ENCODE assay signal across 1 cellular context in the genomic region with DNA sequence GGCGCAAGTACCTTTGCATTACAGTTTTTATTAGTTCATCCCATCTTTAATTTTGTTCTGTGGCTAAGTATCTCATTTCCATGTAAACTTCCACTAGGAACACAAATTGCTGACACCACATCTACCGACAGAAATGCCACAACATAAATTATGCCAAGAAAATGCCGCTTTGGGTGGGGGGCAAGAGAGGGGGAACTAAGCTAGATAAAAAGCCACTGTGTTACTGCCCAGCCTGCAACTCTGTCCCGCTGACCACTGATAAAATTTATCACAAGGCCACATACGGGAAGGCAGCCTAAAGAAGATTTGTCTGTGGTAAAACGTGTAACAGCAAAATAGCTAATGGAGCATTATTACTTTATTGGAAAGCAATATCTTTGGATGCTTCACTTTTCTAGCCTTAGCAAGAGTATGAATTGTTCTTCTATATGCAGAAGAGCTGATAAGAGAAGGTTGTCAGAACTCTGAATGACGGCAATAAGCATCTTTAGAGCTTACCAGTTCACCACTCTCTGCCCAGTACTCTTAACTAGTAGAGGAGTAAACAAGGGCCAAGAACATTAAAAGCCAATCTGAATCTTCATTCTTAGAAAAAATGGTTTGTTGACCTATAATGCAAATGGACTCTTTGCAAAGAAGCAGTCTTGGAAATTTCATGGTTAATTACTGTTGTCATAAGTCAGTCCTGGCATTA.
A peak's percentile ranks its signal among the peaks of the same experiment; 100 is the strongest.
TF ChIP-seq lines count a peak whose summit lies in the region.

No MANE protein-coding gene starts in this region.

TF ChIP-seq in K562, 482 proteins besides CTCF, POLR2A, EP300 and RAD21 (continued from another document):
- TF ChIP-seq, protein P1, sequence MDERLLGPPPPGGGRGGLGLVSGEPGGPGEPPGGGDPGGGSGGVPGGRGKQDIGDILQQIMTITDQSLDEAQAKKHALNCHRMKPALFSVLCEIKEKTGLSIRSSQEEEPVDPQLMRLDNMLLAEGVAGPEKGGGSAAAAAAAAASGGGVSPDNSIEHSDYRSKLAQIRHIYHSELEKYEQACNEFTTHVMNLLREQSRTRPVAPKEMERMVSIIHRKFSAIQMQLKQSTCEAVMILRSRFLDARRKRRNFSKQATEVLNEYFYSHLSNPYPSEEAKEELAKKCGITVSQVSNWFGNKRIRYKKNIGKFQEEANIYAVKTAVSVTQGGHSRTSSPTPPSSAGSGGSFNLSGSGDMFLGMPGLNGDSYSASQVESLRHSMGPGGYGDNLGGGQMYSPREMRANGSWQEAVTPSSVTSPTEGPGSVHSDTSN (CRISPR knock-in tag; IDR thresholded peaks at IDR 0.05; ENCODE audit: low read depth): no peak
- TF ChIP-seq, protein P1 (tag; conservative IDR thresholded peaks at IDR 0.05; ENCODE audit: low read depth): peak; percentile 27; the same call in 1 of the 2 replicates
- TF ChIP-seq POLR2AphosphoS5 (IDR thresholded peaks at IDR 0.05; ENCODE audit: control insufficient read depth, insufficient read depth, low read depth, low read length): peak; percentile 67; the same call in 1 of the 2 replicates
- peak; percentile 62; the same call in 1 of the 2 replicates for TF ChIP-seq SMARCE1 (IDR thresholded peaks at IDR 0.05)
- peak; percentile 74 for TF ChIP-seq MEIS2 (IDR thresholded peaks at IDR 0.05; ENCODE audit: partially characterized antibody)
- TF ChIP-seq TOE1 (IDR thresholded peaks at IDR 0.05; ENCODE audit: borderline replicate concordance): no peak
- no peak for TF ChIP-seq TOE1 (CRISPR knock-in tag; IDR thresholded peaks at IDR 0.05; ENCODE audit: borderline replicate concordance, low read depth)
- TF ChIP-seq FOXA3 (CRISPR knock-in tag; conservative IDR thresholded peaks at IDR 0.05 in 1 of 2, IDR thresholded peaks at IDR 0.05 in 1 of 2): 0 out of 4 replicates have a peak, but pooled peaks of 1 of the 2 experiments have one; percentile 3
- peak in 1 of 2 experiments; percentile 11; a peak in 1 of 4 replicates for TF ChIP-seq RCOR1 (IDR thresholded peaks at IDR 0.05; ENCODE audit: borderline replicate concordance in 1 of 2, low read depth in 2 of 2, low read length in 2 of 2)
- TF ChIP-seq GATA2 (CRISPR knock-in tag; IDR thresholded peaks at IDR 0.05): peak; percentile 57; the same call in 1 of the 2 replicates
- peak; percentile 82 for TF ChIP-seq KLF16 (IDR thresholded peaks at IDR 0.05)
- TF ChIP-seq SUPT5H (IDR thresholded peaks at IDR 0.05): no peak
- TF ChIP-seq, protein P2, sequence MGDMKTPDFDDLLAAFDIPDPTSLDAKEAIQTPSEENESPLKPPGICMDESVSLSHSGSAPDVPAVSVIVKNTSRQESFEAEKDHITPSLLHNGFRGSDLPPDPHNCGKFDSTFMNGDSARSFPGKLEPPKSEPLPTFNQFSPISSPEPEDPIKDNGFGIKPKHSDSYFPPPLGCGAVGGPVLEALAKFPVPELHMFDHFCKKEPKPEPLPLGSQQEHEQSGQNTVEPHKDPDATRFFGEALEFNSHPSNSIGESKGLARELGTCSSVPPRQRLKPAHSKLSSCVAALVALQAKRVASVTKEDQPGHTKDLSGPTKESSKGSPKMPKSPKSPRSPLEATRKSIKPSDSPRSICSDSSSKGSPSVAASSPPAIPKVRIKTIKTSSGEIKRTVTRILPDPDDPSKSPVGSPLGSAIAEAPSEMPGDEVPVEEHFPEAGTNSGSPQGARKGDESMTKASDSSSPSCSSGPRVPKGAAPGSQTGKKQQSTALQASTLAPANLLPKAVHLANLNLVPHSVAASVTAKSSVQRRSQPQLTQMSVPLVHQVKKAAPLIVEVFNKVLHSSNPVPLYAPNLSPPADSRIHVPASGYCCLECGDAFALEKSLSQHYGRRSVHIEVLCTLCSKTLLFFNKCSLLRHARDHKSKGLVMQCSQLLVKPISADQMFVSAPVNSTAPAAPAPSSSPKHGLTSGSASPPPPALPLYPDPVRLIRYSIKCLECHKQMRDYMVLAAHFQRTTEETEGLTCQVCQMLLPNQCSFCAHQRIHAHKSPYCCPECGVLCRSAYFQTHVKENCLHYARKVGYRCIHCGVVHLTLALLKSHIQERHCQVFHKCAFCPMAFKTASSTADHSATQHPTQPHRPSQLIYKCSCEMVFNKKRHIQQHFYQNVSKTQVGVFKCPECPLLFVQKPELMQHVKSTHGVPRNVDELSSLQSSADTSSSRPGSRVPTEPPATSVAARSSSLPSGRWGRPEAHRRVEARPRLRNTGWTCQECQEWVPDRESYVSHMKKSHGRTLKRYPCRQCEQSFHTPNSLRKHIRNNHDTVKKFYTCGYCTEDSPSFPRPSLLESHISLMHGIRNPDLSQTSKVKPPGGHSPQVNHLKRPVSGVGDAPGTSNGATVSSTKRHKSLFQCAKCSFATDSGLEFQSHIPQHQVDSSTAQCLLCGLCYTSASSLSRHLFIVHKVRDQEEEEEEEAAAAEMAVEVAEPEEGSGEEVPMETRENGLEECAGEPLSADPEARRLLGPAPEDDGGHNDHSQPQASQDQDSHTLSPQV (IDR thresholded peaks at IDR 0.05): peak; percentile 46; the same call in 1 of the 2 replicates
- TF ChIP-seq HCFC1 (IDR thresholded peaks at IDR 0.05; ENCODE audit: low read depth, low read length): no peak
- TF ChIP-seq, protein P3, sequence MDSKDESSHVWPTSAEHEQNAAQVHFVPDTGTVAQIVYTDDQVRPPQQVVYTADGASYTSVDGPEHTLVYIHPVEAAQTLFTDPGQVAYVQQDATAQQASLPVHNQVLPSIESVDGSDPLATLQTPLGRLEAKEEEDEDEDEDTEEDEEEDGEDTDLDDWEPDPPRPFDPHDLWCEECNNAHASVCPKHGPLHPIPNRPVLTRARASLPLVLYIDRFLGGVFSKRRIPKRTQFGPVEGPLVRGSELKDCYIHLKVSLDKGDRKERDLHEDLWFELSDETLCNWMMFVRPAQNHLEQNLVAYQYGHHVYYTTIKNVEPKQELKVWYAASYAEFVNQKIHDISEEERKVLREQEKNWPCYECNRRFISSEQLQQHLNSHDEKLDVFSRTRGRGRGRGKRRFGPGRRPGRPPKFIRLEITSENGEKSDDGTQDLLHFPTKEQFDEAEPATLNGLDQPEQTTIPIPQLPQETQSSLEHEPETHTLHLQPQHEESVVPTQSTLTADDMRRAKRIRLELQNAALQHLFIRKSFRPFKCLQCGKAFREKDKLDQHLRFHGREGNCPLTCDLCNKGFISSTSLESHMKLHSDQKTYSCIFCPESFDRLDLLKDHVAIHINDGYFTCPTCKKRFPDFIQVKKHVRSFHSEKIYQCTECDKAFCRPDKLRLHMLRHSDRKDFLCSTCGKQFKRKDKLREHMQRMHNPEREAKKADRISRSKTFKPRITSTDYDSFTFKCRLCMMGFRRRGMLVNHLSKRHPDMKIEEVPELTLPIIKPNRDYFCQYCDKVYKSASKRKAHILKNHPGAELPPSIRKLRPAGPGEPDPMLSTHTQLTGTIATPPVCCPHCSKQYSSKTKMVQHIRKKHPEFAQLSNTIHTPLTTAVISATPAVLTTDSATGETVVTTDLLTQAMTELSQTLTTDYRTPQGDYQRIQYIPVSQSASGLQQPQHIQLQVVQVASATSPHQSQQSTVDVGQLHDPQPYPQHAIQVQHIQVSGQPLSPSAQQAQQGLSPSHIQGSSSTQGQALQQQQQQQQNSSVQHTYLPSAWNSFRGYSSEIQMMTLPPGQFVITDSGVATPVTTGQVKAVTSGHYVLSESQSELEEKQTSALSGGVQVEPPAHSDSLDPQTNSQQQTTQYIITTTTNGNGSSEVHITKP (IDR thresholded peaks at IDR 0.05; ENCODE audit: partially characterized antibody): no peak
- TF ChIP-seq PTBP1 (IDR thresholded peaks at IDR 0.05; ENCODE audit: low read depth, low read length): no peak
- TF ChIP-seq MAFF (IDR thresholded peaks at IDR 0.05; ENCODE audit: low read length): peak; percentile 47; the same call in 1 of the 2 replicates
- TF ChIP-seq CBFA2T3 (IDR thresholded peaks at IDR 0.05): peak; percentile 88
- no peak for TF ChIP-seq MECOM (CRISPR knock-in tag; IDR thresholded peaks at IDR 0.05)
- no peak for TF ChIP-seq HLTF (IDR thresholded peaks at IDR 0.05)
- peak; percentile 73 for TF ChIP-seq NCOR1 (IDR thresholded peaks at IDR 0.05)
